Comparison of ENCODE assay signal across 8 cellular contexts in the genomic region with DNA sequence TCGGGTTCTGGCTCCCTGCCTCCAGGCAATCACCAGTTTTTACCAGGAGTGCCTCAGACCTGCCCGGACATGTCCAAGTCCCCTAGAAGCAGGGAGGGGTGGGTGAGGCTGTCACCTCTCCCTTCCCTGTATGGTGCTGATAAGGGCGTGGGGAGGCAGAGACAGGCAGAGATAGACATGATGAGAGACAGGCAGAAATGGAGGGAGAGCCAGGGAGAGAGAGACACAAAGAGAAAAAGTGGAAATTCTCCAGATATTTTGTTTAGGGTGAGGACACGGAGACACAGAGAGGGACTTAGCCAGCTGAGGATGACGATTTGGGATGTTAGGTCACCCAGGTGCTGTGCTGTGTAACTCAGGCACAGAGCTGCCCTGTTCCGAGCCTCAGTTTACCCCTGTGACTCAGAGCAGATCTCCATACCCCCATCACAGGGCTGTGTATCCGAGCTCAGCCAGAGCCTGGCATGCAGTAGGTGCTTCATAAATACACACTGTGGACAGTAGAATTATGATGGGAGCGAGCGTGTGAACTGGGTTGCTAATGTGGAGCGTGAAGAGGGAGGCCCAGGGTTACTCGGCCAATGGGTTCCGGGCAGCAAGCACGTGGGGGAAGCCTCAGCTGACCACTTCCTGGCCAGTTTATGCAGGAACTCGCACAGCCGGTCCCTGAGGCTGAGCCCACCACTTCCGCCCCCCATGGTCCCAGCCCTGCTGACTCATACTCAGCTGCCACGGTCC. TPM values are rescaled to one million over a fixed set of nuclear protein-coding genes. Genes with fewer than 3 reads are reported as not detected.
DNase-seq lines count a peak whose midpoint lies in the region; ATAC-seq and TF ChIP-seq lines count a peak whose summit lies in the region.

No MANE protein-coding gene starts in this region.

- DNase-seq in CD1c-positive myeloid dendritic cell (ENCODE audit: extremely low spot score) (peak; percentile 97), GM19238 (ENCODE audit: insufficient read length, low spot score) (peak; percentile 94), Right ventricle myocardium inferior (ENCODE audit: missing footprints) (peak; percentile 94), ovary (peak; percentile 93 to 98 (median 93)), ureter (ENCODE audit: low spot score) (peak; percentile 97)
- DNase-seq in activated naive CD4-positive, alpha-beta T cell treated with anti-CD3 and anti-CD28 coated beads for 36 hours: peak; percentile 81

- no peaks in the 10 kb centered on the region for H3F3A ChIP-seq in OCI-LY1 (ENCODE audit: insufficient read depth, low read length)

- H3K4me3 Mint-ChIP-seq in activated naive CD4-positive, alpha-beta T cell treated with anti-CD3 and anti-CD28 coated beads for 36 hours: no peak overlapping the region

- no peaks in the 10 kb centered on the region for H3K9me2 ChIP-seq in OCI-LY1 (ENCODE audit: low read depth, low read length)

- peak; percentile 67 for TF ChIP-seq EP300 in ovary (IDR thresholded peaks at IDR 0.05)

- TF ChIP-seq POLR2A in ovary (IDR thresholded peaks at IDR 0.05): peak; percentile 7

- WGBS in ovary, 3 donors: 16 to 20% (median 19%) methylated on average over 17 of the region's 17 CpGs

- no peaks in the 10 kb centered on the region for H3K79me2 ChIP-seq in OCI-LY1 (ENCODE audit: insufficient read depth, low read length)

- H3K36me3 ChIP-seq in OCI-LY1 (ENCODE audit: insufficient read depth, low read length) (no peaks in the 10 kb centered on the region), ovary (no peaks in the 10 kb centered on the region)

- no peak overlapping the region for H2AFZ ChIP-seq in OCI-LY1 (ENCODE audit: low read length)

- no peaks in the 10 kb centered on the region for H3K9me3 Mint-ChIP-seq in activated naive CD4-positive, alpha-beta T cell treated with anti-CD3 and anti-CD28 coated beads for 36 hours

- H3K27me3 ChIP-seq in OCI-LY1 (ENCODE audit: insufficient read depth, low read length) (no peaks in the 10 kb centered on the region), ovary (no peaks in the 10 kb centered on the region)

- CTCF ChIA-PET in activated naive CD4-positive, alpha-beta T cell treated with anti-CD3 and anti-CD28 coated beads for 36 hours (lab: Charles Lee): interaction anchor here (1.3 kb wide), 1 partner anchor 15 kb away, joined by 3 read pairs; no protein-coding TSS in a partner anchor

- H4K20me1 ChIP-seq in OCI-LY1 (ENCODE audit: insufficient read depth, low read length): no peaks in the 10 kb centered on the region

- intact Hi-C loops in activated naive CD4-positive, alpha-beta T cell treated with anti-CD3 and anti-CD28 coated beads for 36 hours (cut with micrococcal nuclease): no loop called here
- intact Hi-C loops in Right ventricle myocardium inferior (cut with DNase I) (no loop called here), ovary (cut with DNase I) (no loop called here)

- H3K27ac ChIP-seq in OCI-LY1 (ENCODE audit: low read depth, low read length, poor library complexity, severe bottlenecking) (no peak overlapping the region), ovary (peak overlapping the region; percentile 77 to 79)

- TF ChIP-seq CTCF in OCI-LY1 (IDR thresholded peaks at IDR 0.05; ENCODE audit: low read length) (no peak), ovary (IDR thresholded peaks at IDR 0.05) (no peak)

- H3K9me3 ChIP-seq in OCI-LY1 (ENCODE audit: low read length): no peaks in the 10 kb centered on the region
- no peaks in the 10 kb centered on the region for H3K9me3 ChIP-seq in ovary

- peaks cover 9% of the 10 kb centered on the region for H3K4me1 Mint-ChIP-seq in activated naive CD4-positive, alpha-beta T cell treated with anti-CD3 and anti-CD28 coated beads for 36 hours (ENCODE audit: low read depth)

- no peaks in the 10 kb centered on the region for H3K36me3 Mint-ChIP-seq in activated naive CD4-positive, alpha-beta T cell treated with anti-CD3 and anti-CD28 coated beads for 36 hours (ENCODE audit: low read depth)

- no peak overlapping the region for H3K4me3 ChIP-seq in OCI-LY1 (ENCODE audit: low read depth, low read length, poor library complexity, severe bottlenecking)
- H3K4me3 ChIP-seq in ovary: no peak overlapping the region

- peak overlapping the region; percentile 71 for H3K27ac Mint-ChIP-seq in activated naive CD4-positive, alpha-beta T cell treated with anti-CD3 and anti-CD28 coated beads for 36 hours

- H3K9ac ChIP-seq in OCI-LY1 (ENCODE audit: low read length): no peak overlapping the region

- H3K4me1 ChIP-seq in OCI-LY1 (ENCODE audit: insufficient read depth, low read length, severe bottlenecking): peaks cover 8% of the 10 kb centered on the region
- peaks cover 9% of the 10 kb centered on the region for H3K4me1 ChIP-seq in ovary (ENCODE audit: insufficient read depth)

- ATAC-seq in HG03432 (IDR thresholded peaks at IDR 0.05; ENCODE audit: unreplicated experiment) (peak; percentile 82), Right ventricle myocardium inferior (peak; percentile 97)

- peak overlapping the region; percentile 28; the same call in 1 of the 2 replicates for H3K4me2 ChIP-seq in OCI-LY1 (ENCODE audit: low read length)

- no peaks in the 10 kb centered on the region for H3K27me3 Mint-ChIP-seq in activated naive CD4-positive, alpha-beta T cell treated with anti-CD3 and anti-CD28 coated beads for 36 hours (ENCODE audit: low read depth)

RNA-seq across cellular contexts. Expression of a gene that starts 11.9 kb away (rescaled TPM):
- under 1 TPM in 1 of 2 experiments, not detected in 1; 0.20 TPM for total RNA-seq in activated naive CD4-positive, alpha-beta T cell treated with anti-CD3 and anti-CD28 coated beads for 36 hours
- total RNA-seq in Right ventricle myocardium inferior (0.46 TPM), ovary (10 to 100 TPM in 2 of 7 donors, 1 to 10 TPM in 5; 1.5 to 20.9 (median 3.7) TPM), ureter (84.1 TPM)
- 1 to 10 TPM in 1 of 2 donors, under 1 TPM in 1; 0.67 to 2.7 TPM for polyA plus RNA-seq in ovary

RNA-seq across cellular contexts. Expression of a gene that starts 23.4 kb away (rescaled TPM):
- total RNA-seq in activated naive CD4-positive, alpha-beta T cell treated with anti-CD3 and anti-CD28 coated beads for 36 hours: not detected
- total RNA-seq in Right ventricle myocardium inferior: 5.0 TPM
- 1 to 10 TPM; 1.8 to 9.2 (median 2.4) TPM for total RNA-seq in ovary
- polyA plus RNA-seq in ovary: 1 to 10 TPM; 1.4 to 3.2 TPM
- 3.6 TPM for total RNA-seq in ureter

RNA-seq across cellular contexts. Expression of a gene that starts 33.7 kb away (rescaled TPM):
- 10 to 100 TPM; 14.4 to 15.6 TPM for total RNA-seq in activated naive CD4-positive, alpha-beta T cell treated with anti-CD3 and anti-CD28 coated beads for 36 hours
- 29.3 TPM for total RNA-seq in Right ventricle myocardium inferior
- total RNA-seq in ovary: 10 to 100 TPM in 6 of 7 donors, 1 to 10 TPM in 1; 9.3 to 64.5 (median 50.3) TPM
- 10 to 100 TPM; 13.8 to 16.9 TPM for polyA plus RNA-seq in ovary
- 48.5 TPM for total RNA-seq in ureter

RNA-seq across cellular contexts. Expression of a gene that starts 45.1 kb away (rescaled TPM):
- total RNA-seq in activated naive CD4-positive, alpha-beta T cell treated with anti-CD3 and anti-CD28 coated beads for 36 hours: 10 to 100 TPM; 62.6 to 71.4 TPM
- total RNA-seq in Right ventricle myocardium inferior: 36.2 TPM
- total RNA-seq in ovary: 100 to 1,000 TPM in 2 of 7 donors, 10 to 100 TPM in 5; 58.9 to 124 (median 88.3) TPM
- 10 to 100 TPM in 1 of 2 donors, 1 to 10 TPM in 1; 4.6 to 90.3 TPM for polyA plus RNA-seq in ovary
- 74.7 TPM for total RNA-seq in ureter

RNA-seq across cellular contexts. Expression of a gene that starts 51.2 kb away (rescaled TPM):
- total RNA-seq in activated naive CD4-positive, alpha-beta T cell treated with anti-CD3 and anti-CD28 coated beads for 36 hours: 100 to 1,000 TPM; 439 to 451 TPM
- total RNA-seq in Right ventricle myocardium inferior: 106 TPM
- 100 to 1,000 TPM in 1 of 7 donors, 10 to 100 TPM in 6; 45.0 to 121 (median 77.3) TPM for total RNA-seq in ovary
- polyA plus RNA-seq in ovary: 10 to 100 TPM; 38.3 to 66.0 TPM
- 99.8 TPM for total RNA-seq in ureter
